In genomic region chr2:190809139-190809764, GRCh38 we compare ENCODE assay signal across 13 cellular contexts.
DNase-seq lines count a peak whose midpoint lies in the region; ATAC-seq and TF ChIP-seq lines count a peak whose summit lies in the region.
"Had no signal": no experiment of that assay in that cellular context is flagged by ENCODE, and none has a peak within 500 bp of the region (broad histone marks: within the 10 kb centered on the region; RNA-seq: fewer than 3 reads in every experiment).

No MANE protein-coding gene starts in this region.

- peak overlapping the region; percentile 63 for H3K27ac Mint-ChIP-seq in Caco-2 (ENCODE audit: unreplicated experiment)
- H3K27ac Mint-ChIP-seq in activated T-helper 17 cell treated with anti-CD3 and anti-CD28 coated beads, Interleukin-2, amount 50 U/mL, for 72 hours = peak overlapping the region; percentile 13
- H3K27ac Mint-ChIP-seq: activated CD8-positive, alpha-beta T cell treated with anti-CD3 and anti-CD28 coated beads, Interleukin-2, amount 10 ng/mL, durations not matched to agents 7 days and 5 days had no signal

- H3F3A ChIP-seq in Loucy (ENCODE audit: low read depth) (no peaks in the 10 kb centered on the region), GM23248 (ENCODE audit: insufficient read depth) (peaks cover 5% of the 10 kb centered on the region; the same call in 1 of the 2 replicates)

- POLR2A ChIA-PET in Caco-2 (lab: Charles Lee) = interaction anchor here (1.1 kb wide), 1 partner anchor 72 kb away, joined by 6 read pairs; the partner anchor contains the start of gene GLS

- CTCF ChIA-PET in Caco-2 (lab: Charles Lee) = interaction anchor here (0.6 kb wide), 1 partner anchor 22 kb away, joined by 4 read pairs; no protein-coding TSS in a partner anchor

- no peaks in the 10 kb centered on the region for H3K36me3 ChIP-seq in Caco-2 (ENCODE audit: control insufficient read depth, insufficient read depth, low read length)
- no peaks in the 10 kb centered on the region for H3K36me3 ChIP-seq in Loucy (ENCODE audit: insufficient read depth, low read length)
- no peaks in the 10 kb centered on the region for H3K36me3 ChIP-seq in mesodermal cell (ENCODE audit: control insufficient read depth, insufficient read depth, low read length)
- H3K36me3 ChIP-seq in GM23248 (ENCODE audit: low read depth) = no peaks in the 10 kb centered on the region

- H3K9ac ChIP-seq in Loucy (ENCODE audit: low read depth, low read length, poor library complexity, severe bottlenecking) (no peak overlapping the region), GM23248 (no peak overlapping the region)
- H3K9ac ChIP-seq: SK-N-SH had no signal

- H3K79me2 ChIP-seq in Loucy (ENCODE audit: insufficient read depth, low read length) = no peaks in the 10 kb centered on the region
- no peaks in the 10 kb centered on the region for H3K79me2 ChIP-seq in GM23248 (ENCODE audit: insufficient read depth)

- no peaks in the 10 kb centered on the region for H3K27me3 Mint-ChIP-seq in Caco-2 (ENCODE audit: insufficient read depth, unreplicated experiment)
- no peaks in the 10 kb centered on the region for H3K27me3 Mint-ChIP-seq in activated T-helper 17 cell treated with anti-CD3 and anti-CD28 coated beads, Interleukin-2, amount 50 U/mL, for 72 hours

- H4K20me1 ChIP-seq in Loucy (ENCODE audit: insufficient read depth, low read length, poor library complexity, severe bottlenecking) = no peaks in the 10 kb centered on the region
- no peaks in the 10 kb centered on the region for H4K20me1 ChIP-seq in GM23248 (ENCODE audit: insufficient read depth)

- H3K27ac ChIP-seq in mesodermal cell (ENCODE audit: low read depth, low read length, severe bottlenecking) (peak overlapping the region; percentile 30), GM23248 (no peak overlapping the region)

- peak overlapping the region; percentile 49 for H3K4me3 Mint-ChIP-seq in Caco-2 (ENCODE audit: unreplicated experiment)
- H3K4me3 Mint-ChIP-seq in activated T-helper 17 cell treated with anti-CD3 and anti-CD28 coated beads, Interleukin-2, amount 50 U/mL, for 72 hours = peak overlapping the region; percentile 8
- H3K4me3 Mint-ChIP-seq: activated CD8-positive, alpha-beta T cell treated with anti-CD3 and anti-CD28 coated beads, Interleukin-2, amount 10 ng/mL, durations not matched to agents 7 days and 5 days had no signal

- H2AFZ ChIP-seq in Loucy (ENCODE audit: low read length) (peak overlapping the region; percentile 17; the same call in 1 of the 2 replicates), GM23248 (no peak overlapping the region)

- no TSS peak for BruUV-seq in Caco-2 (replicated peaks; lab: Mats Ljungman, UMichigan)

- TF ChIP-seq POLR2A in erythroblast (IDR thresholded peaks at IDR 0.05; ENCODE audit: low read length) = no peak

- H3K9me3 ChIP-seq in Caco-2 (no peaks in the 10 kb centered on the region), Loucy (ENCODE audit: insufficient read depth, low read depth, low read length) (no peaks in the 10 kb centered on the region), mesodermal cell (ENCODE audit: control insufficient read depth, low read length) (no peaks in the 10 kb centered on the region), GM23248 (ENCODE audit: low read depth) (no peaks in the 10 kb centered on the region)
- H3K9me3 ChIP-seq: SK-N-SH had no signal

- WGBS in mesodermal cell (ENCODE audit: insufficient coverage in 2 of 2), 2 experiments = 97 to 98% methylated on average over 4 to 5 of the region's 5 CpGs
- 90% methylated on average over 5 of the region's 5 CpGs for WGBS in GM23248 (ENCODE audit: low coverage in 1 of 2, low lambda C conversion rate in 2 of 2, missing lambda C conversion rate in 2 of 2), 2 experiments

- intact Hi-C loops in Caco-2 (cut with micrococcal nuclease; ENCODE audit: unreplicated experiment) = loop anchor here (1.0 to 2.0 kb wide), 9 partner anchors 20 to 280 kb away; partner anchors contain the start of gene GLS

- in situ Hi-C loops in GM23248 (cut with MboI) = no loop called here

- peaks cover 5% of the 10 kb centered on the region for H3K9me3 Mint-ChIP-seq in Caco-2 (ENCODE audit: unreplicated experiment)
- H3K9me3 Mint-ChIP-seq in activated T-helper 17 cell treated with anti-CD3 and anti-CD28 coated beads, Interleukin-2, amount 50 U/mL, for 72 hours = no peaks in the 10 kb centered on the region

- H3K36me3 Mint-ChIP-seq in Caco-2 (ENCODE audit: insufficient read depth, unreplicated experiment) = peaks cover 10% of the 10 kb centered on the region
- H3K36me3 Mint-ChIP-seq in activated T-helper 17 cell treated with anti-CD3 and anti-CD28 coated beads, Interleukin-2, amount 50 U/mL, for 72 hours (ENCODE audit: low read depth) = no peaks in the 10 kb centered on the region

- H3K4me1 ChIP-seq in Caco-2 = peaks cover 75% of the 10 kb centered on the region
- peaks cover 27% of the 10 kb centered on the region for H3K4me1 ChIP-seq in Loucy (ENCODE audit: insufficient read depth, low read length, poor library complexity, severe bottlenecking)
- peaks cover 5% of the 10 kb centered on the region for H3K4me1 ChIP-seq in mesodermal cell (ENCODE audit: control insufficient read depth, insufficient read depth, low read length, poor library complexity, severe bottlenecking)
- peaks cover 36% of the 10 kb centered on the region for H3K4me1 ChIP-seq in GM23248 (ENCODE audit: insufficient read depth)

- TF ChIP-seq CTCF in Caco-2 (IDR thresholded peaks at IDR 0.05; ENCODE audit: insufficient read depth in 1 of 2, low read depth in 1 of 2, low read length in 1 of 2, severe bottlenecking in 1 of 2, unreplicated experiment in 1 of 2) = no peak
- TF ChIP-seq CTCF in Loucy (conservative IDR thresholded peaks at IDR 0.05; ENCODE audit: low read length) = no peak

- ATAC-seq in activated T-helper 17 cell treated with anti-CD3 and anti-CD28 coated beads, Interleukin-2, amount 50 U/mL, for 72 hours (replicated peaks) = no peak
- ATAC-seq in GM19035 (IDR thresholded peaks at IDR 0.05; ENCODE audit: unreplicated experiment) = no peak
- ATAC-seq: activated CD8-positive, alpha-beta T cell treated with anti-CD3 and anti-CD28 coated beads, Interleukin-2, amount 10 ng/mL, durations not matched to agents 7 days and 5 days had no signal

- DNase-seq in Caco-2 = peak; percentile 86 to 92
- no peak for DNase-seq in GM23248
- no peak for DNase-seq in erythroblast (lab: John Stamatoyannopoulos, UW)
- no peak for DNase-seq in stimulated activated CD4-positive, alpha-beta T cell treated with anti-CD3 and anti-CD28 coated beads, Interleukin-12 subunit alpha, Interleukin-12 subunit beta, amount 100 ng/mL, for 4 hours
- DNase-seq: activated CD8-positive, alpha-beta T cell treated with anti-CD3 and anti-CD28 coated beads, Interleukin-2, amount 10 ng/mL, durations not matched to agents 7 days and 5 days; AML-193; anterior cingulate cortex; NCI-H1694; SK-N-SH had no signal

- H3K27me3 ChIP-seq in Caco-2 (replicated peaks; ENCODE audit: control insufficient read depth, insufficient read depth, low read length) (no peaks in the 10 kb centered on the region), Loucy (ENCODE audit: insufficient read depth, low read length, poor library complexity, severe bottlenecking) (no peaks in the 10 kb centered on the region), GM23248 (replicated peaks; ENCODE audit: insufficient read depth) (no peaks in the 10 kb centered on the region)

- peak overlapping the region; percentile 6 for H3K4me2 ChIP-seq in Loucy (ENCODE audit: low read depth, low read length, poor library complexity, severe bottlenecking)
- no peak overlapping the region for H3K4me2 ChIP-seq in GM23248 (ENCODE audit: unreplicated experiment)
- H3K4me2 ChIP-seq: SK-N-SH had no signal

- H3K4me3 ChIP-seq in Caco-2 (ENCODE audit: low read depth, low read length) (peak overlapping the region; percentile 15), Loucy (ENCODE audit: low read length, poor library complexity, severe bottlenecking) (no peak overlapping the region), mesodermal cell (ENCODE audit: extremely low read depth, insufficient read depth, low read length, poor library complexity, severe bottlenecking) (no peak overlapping the region), GM23248 (no peak overlapping the region)

- peaks cover 57% of the 10 kb centered on the region for H3K4me1 Mint-ChIP-seq in Caco-2 (ENCODE audit: low read depth, unreplicated experiment)
- peaks cover 9% of the 10 kb centered on the region for H3K4me1 Mint-ChIP-seq in activated T-helper 17 cell treated with anti-CD3 and anti-CD28 coated beads, Interleukin-2, amount 50 U/mL, for 72 hours

- no peaks in the 10 kb centered on the region for H3K9me2 ChIP-seq in Loucy (replicated peaks; ENCODE audit: low read depth, low read length)
- 0 out of 2 replicates have a peak, but pooled peaks cover 2% of the 10 kb centered on the region for H3K9me2 ChIP-seq in GM23248 (ENCODE audit: insufficient read depth)
- H3K9me2 ChIP-seq: SK-N-SH had no signal

Comparison
In these comparisons a context has a peak if more than half of its experiments do, and no peak if none do; other contexts are left out.
1. DNase-seq: peak in Caco-2 (2 of 2); none in GM23248 (single experiment), erythroblast (0 of 2) and stimulated activated CD4-positive, alpha-beta T cell treated with anti-CD3 and anti-CD28 coated beads, Interleukin-12 subunit alpha, Interleukin-12 subunit beta, amount 100 ng/mL, for 4 hours (single experiment).